Comparison of ENCODE assay signal across 8 cellular contexts in the genomic region with DNA sequence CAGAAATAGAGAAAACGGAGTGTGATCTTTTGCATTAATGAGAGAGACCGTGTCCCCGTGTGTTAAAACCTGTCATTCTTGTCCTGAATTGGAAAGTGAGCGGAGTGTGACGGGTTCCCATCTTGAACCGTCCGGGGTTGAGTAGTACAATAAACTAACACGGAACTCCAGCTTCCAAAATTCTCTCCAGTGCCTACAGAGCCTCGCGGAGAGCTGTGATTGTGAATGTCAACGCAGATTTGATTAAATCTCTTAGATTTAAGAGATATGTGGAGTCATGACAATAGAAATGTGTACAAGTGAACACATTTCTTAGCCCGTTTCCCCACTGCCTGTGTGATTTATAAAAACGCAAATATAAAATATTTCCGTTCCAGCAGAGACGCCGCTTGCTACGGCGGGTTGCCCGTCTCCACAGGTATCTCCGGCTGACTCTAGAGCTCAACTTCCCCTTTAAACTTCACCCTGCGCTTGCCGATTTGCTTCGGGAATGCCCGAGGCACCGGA. TPM values are rescaled to one million over a fixed set of nuclear protein-coding genes. Genes with fewer than 3 reads are reported as not detected.
DNase-seq lines count a peak whose midpoint lies in the region; ATAC-seq and TF ChIP-seq lines count a peak whose summit lies in the region.

No MANE protein-coding gene starts in this region.

- peaks cover 21% of the 10 kb centered on the region for H4K20me1 ChIP-seq in PC-3 (ENCODE audit: low read length)

- peak overlapping the region; percentile 86 for H3K4me2 ChIP-seq in PC-3 (ENCODE audit: low read length)

- H3K36me3 ChIP-seq in PC-3 (ENCODE audit: low read depth, low read length) (peaks cover 24% of the 10 kb centered on the region), iPS DF 6.9 (ENCODE audit: control insufficient read depth, insufficient read depth, low read length) (no peaks in the 10 kb centered on the region)

- H3K4me3 ChIP-seq in PC-3 (ENCODE audit: low read length) (peak overlapping the region; percentile 91), astrocyte of the spinal cord (ENCODE audit: low read depth, low read length) (peak overlapping the region; percentile 98), iPS DF 6.9 (ENCODE audit: low read length) (peak overlapping the region; percentile 58; the same call in 1 of the 2 replicates), skeletal muscle cell (ENCODE audit: low read depth, low read length) (peak overlapping the region; percentile 88)

- CTCF ChIA-PET in PC-3 (lab: Charles Lee) = interaction anchor here (1.4 kb wide), 1 partner anchor 61 kb away, joined by 7 read pairs; no protein-coding TSS in a partner anchor

- ATAC-seq in GM19438 (IDR thresholded peaks at IDR 0.05; ENCODE audit: low read depth, unreplicated experiment) = peak; percentile 40
- ATAC-seq in HG03460 (IDR thresholded peaks at IDR 0.05; ENCODE audit: unreplicated experiment) = peak; percentile 40
- peak; percentile 56 for ATAC-seq in PC-3

- H3K27me3 ChIP-seq in PC-3 (ENCODE audit: low read length) (no peaks in the 10 kb centered on the region), iPS DF 6.9 (ENCODE audit: control insufficient read depth, insufficient read depth, low read length) (no peaks in the 10 kb centered on the region)

- H3K27ac ChIP-seq in PC-3 (ENCODE audit: low read length) = peak overlapping the region; percentile 83
- no peak overlapping the region for H3K27ac ChIP-seq in iPS DF 6.9 (ENCODE audit: low read length)

- no CpG with 5 or more reads among the region's 25 CpGs for WGBS in iPS DF 6.9 (ENCODE audit: insufficient coverage, insufficient read length)

- POLR2A ChIA-PET in PC-3 (lab: Charles Lee; ENCODE audit: unreplicated experiment) = interaction anchor here (0.5 to 1.0 kb wide), 9 partner anchors 49 to 291 kb away, joined by 3 to 29 read pairs (median 4); no protein-coding TSS in a partner anchor

- H2AFZ ChIP-seq in PC-3 (ENCODE audit: low read length) = peak overlapping the region; percentile 95

- TF ChIP-seq CTCF in PC-3 (conservative IDR thresholded peaks at IDR 0.05; ENCODE audit: low read depth, low read length) (no peak), astrocyte of the spinal cord (IDR thresholded peaks at IDR 0.05; ENCODE audit: low read depth, low read length) (no peak)

- in situ Hi-C loops in astrocyte of the spinal cord (cut with HindIII; ENCODE audit: low sequenced_read_pairs) = no loop called here

- intact Hi-C loops in PC-3 (cut with micrococcal nuclease) = loop anchor here (2.0 to 5.0 kb wide), 3 partner anchors 61 to 471 kb away; partner anchors contain the start of gene NDUFA12

- peaks cover 22% of the 10 kb centered on the region for H3K4me1 ChIP-seq in PC-3 (ENCODE audit: insufficient read depth, low read length)
- H3K4me1 ChIP-seq in iPS DF 6.9 (ENCODE audit: control insufficient read depth, insufficient read depth, low read length) = no peaks in the 10 kb centered on the region

- H3K9me3 ChIP-seq in PC-3 (ENCODE audit: low read length) (no peaks in the 10 kb centered on the region), iPS DF 6.9 (ENCODE audit: control insufficient read depth, insufficient read depth, low read length) (no peaks in the 10 kb centered on the region)

- H3K9me2 ChIP-seq in PC-3 (replicated peaks; ENCODE audit: low read length) = no peaks in the 10 kb centered on the region

- no peaks in the 10 kb centered on the region for H3F3A ChIP-seq in PC-3 (ENCODE audit: low read length, unreplicated experiment)

- peak overlapping the region; percentile 98 for H3K9ac ChIP-seq in PC-3 (ENCODE audit: low read length)

- BruUV-seq in PC-3 (replicated peaks; lab: Mats Ljungman, UMichigan) = TSS peak; percentile 94

- DNase-seq in DMS 273 (lab: John Stamatoyannopoulos, UW; ENCODE audit: unreplicated experiment) = peak; percentile 63
- DNase-seq in PC-3 = peak; percentile 58
- no peak for DNase-seq in astrocyte of the spinal cord (ENCODE audit: low read depth, low spot score)
- DNase-seq in iPS DF 6.9 (ENCODE audit: low read depth, low spot score) = no peak
- no peak for DNase-seq in skeletal muscle cell (ENCODE audit: low read depth)
- DNase-seq in NCI-H128 (lab: John Stamatoyannopoulos, UW; ENCODE audit: unreplicated experiment) = no peak

- peaks cover 46% of the 10 kb centered on the region for H3K79me2 ChIP-seq in PC-3 (ENCODE audit: low read length)

RNA-seq across cellular contexts. Expression of gene METAP2, which starts 0.5 kb away (rescaled TPM):
- total RNA-seq in PC-3 (2014; rRNA removed) = 79.2 and 85.5 TPM in 2 replicates

Comparison
In these comparisons a context has a peak if more than half of its experiments do, and no peak if none do; other contexts are left out.
1. DNase-seq: peak in DMS 273 (single experiment) and PC-3 (single experiment); none in astrocyte of the spinal cord (single experiment), iPS DF 6.9 (single experiment), skeletal muscle cell (single experiment) and NCI-H128 (single experiment).
2. Peak in every context shown above with its lines, with median percentiles within 50 percentile points of each other: ATAC-seq and H3K4me3 ChIP-seq.